11 cellular contexts compared by ENCODE assay signal in the genomic region with DNA sequence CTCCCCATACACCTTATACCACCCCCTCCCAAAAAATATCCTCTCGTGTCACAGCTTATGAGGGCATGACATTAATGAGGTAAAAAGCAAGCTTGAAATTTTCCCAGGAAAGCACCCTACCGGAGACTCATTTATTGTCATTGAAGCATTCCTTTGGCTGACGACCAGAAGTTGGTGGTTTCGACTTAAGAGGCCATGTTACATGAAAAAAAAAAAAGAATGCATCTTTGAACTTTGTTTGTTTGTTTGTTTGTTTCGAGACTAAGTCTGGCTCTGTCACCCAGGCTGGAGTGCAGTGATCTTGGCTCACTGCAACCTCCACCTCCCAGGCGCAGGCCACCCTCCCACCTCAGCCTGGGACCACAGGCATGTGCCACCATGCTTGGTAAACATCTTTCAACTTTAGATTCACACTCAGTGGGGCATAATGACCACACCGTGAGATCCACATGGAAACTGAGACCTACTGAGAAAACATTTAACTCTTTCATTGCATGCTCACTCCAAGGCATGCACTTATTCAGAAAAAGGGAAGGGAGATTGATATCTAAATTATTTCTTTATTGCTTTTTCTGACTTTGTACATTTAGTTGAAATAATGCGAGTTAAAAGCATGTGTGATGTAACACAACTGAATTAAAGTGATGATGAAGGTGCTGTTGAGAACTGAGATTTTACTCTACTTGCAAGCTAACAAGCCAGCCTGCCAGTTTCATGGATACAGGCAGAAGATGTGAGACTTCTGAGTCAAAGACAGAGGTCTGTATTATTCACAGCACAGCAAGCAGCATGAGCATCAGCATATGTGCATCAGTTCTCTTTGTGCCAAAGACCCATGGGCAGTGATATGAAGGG. TPM values are rescaled to one million over a fixed set of nuclear protein-coding genes. Genes with fewer than 3 reads are reported as not detected.
A peak's percentile ranks its signal among the peaks of the same experiment; 100 is the strongest.
DNase-seq lines count a peak whose midpoint lies in the region; ATAC-seq and TF ChIP-seq lines count a peak whose summit lies in the region.
"Had no signal": no experiment of that assay in that cellular context is flagged by ENCODE, and none has a peak within 500 bp of the region (broad histone marks: within the 10 kb centered on the region; RNA-seq: fewer than 3 reads in every experiment).

No MANE protein-coding gene starts in this region.

- no peak for TF ChIP-seq CTCF in endodermal cell (conservative IDR thresholded peaks at IDR 0.05)

- no peaks in the 10 kb centered on the region for H3K4me1 ChIP-seq in endodermal cell (ENCODE audit: control insufficient read depth, insufficient read depth, low read length)

- no peaks in the 10 kb centered on the region for H3K27me3 ChIP-seq in endodermal cell (ENCODE audit: control insufficient read depth, insufficient read depth, low read length, poor library complexity, severe bottlenecking)
- H3K27me3 ChIP-seq: vagina had no signal

- H3K9ac ChIP-seq in endodermal cell (ENCODE audit: extremely low read depth, low read length, poor library complexity, severe bottlenecking), result no peak overlapping the region

- no peaks in the 10 kb centered on the region for H3K36me3 Mint-ChIP-seq in endodermal cell (ENCODE audit: low read depth)

- ATAC-seq in GM18502 (IDR thresholded peaks at IDR 0.05; ENCODE audit: poor library complexity, unreplicated experiment) (peak; percentile 52), GM19467 (IDR thresholded peaks at IDR 0.05; ENCODE audit: unreplicated experiment) (peak; percentile 18), HG03280 (IDR thresholded peaks at IDR 0.05; ENCODE audit: unreplicated experiment) (peak; percentile 26)

- no peak overlapping the region for H3K4me3 Mint-ChIP-seq in endodermal cell
- H3K4me3 Mint-ChIP-seq: T-helper 17 cell had no signal

- H3K4me1 Mint-ChIP-seq in endodermal cell, result peaks cover 9% of the 10 kb centered on the region

- DNase-seq in endodermal cell (peak; percentile 82), HPDE6-E6E7 (ENCODE audit: extremely low spot score) (no peak), CD1c-positive myeloid dendritic cell (ENCODE audit: extremely low spot score) (no peak), SHP77 (lab: John Stamatoyannopoulos, UW) (no peak), midbrain (lab: John Stamatoyannopoulos, UW) (no peak)
- DNase-seq: T-helper 17 cell had no signal

- no peak overlapping the region for H3K27ac ChIP-seq in endodermal cell (ENCODE audit: low read depth, low read length)
- H3K27ac ChIP-seq: skin epidermis, vagina had no signal

- no peak overlapping the region for H3K27ac Mint-ChIP-seq in endodermal cell
- H3K27ac Mint-ChIP-seq: T-helper 17 cell had no signal

- H3K4me3 ChIP-seq in endodermal cell (ENCODE audit: low read length), result no peak overlapping the region
- H3K4me3 ChIP-seq: skin epidermis, vagina had no signal

- H3K9me3 Mint-ChIP-seq in endodermal cell, result peaks cover 3% of the 10 kb centered on the region

- no peaks in the 10 kb centered on the region for H3K36me3 ChIP-seq in endodermal cell (ENCODE audit: control insufficient read depth, insufficient read depth, low read length)
- H3K36me3 ChIP-seq: vagina had no signal

- peaks cover 2% of the 10 kb centered on the region for H3K27me3 Mint-ChIP-seq in endodermal cell (ENCODE audit: insufficient read depth)
- H3K27me3 Mint-ChIP-seq: T-helper 17 cell had no signal

- 51 to 54% methylated on average over 7 to 8 of the region's 8 CpGs for WGBS in endodermal cell (ENCODE audit: insufficient coverage in 1 of 2, insufficient read length in 1 of 2), 2 experiments

- no peaks in the 10 kb centered on the region for H3K9me3 ChIP-seq in endodermal cell (ENCODE audit: control insufficient read depth, low read length)
- H3K9me3 ChIP-seq: vagina had no signal

RNA-seq across cellular contexts. Expression of a gene that starts 5.1 kb away (rescaled TPM):
- total RNA-seq in endodermal cell, result 10 to 100 TPM; 35.9 to 40.7 TPM
- polyA plus RNA-seq in endodermal cell (2013, experiment 1 of 2), result 47.2 TPM
- 48.1 TPM for polyA plus RNA-seq in endodermal cell (2013, experiment 2 of 2)
